Comparison of ENCODE assay signal across 9 cellular contexts in the genomic region with DNA sequence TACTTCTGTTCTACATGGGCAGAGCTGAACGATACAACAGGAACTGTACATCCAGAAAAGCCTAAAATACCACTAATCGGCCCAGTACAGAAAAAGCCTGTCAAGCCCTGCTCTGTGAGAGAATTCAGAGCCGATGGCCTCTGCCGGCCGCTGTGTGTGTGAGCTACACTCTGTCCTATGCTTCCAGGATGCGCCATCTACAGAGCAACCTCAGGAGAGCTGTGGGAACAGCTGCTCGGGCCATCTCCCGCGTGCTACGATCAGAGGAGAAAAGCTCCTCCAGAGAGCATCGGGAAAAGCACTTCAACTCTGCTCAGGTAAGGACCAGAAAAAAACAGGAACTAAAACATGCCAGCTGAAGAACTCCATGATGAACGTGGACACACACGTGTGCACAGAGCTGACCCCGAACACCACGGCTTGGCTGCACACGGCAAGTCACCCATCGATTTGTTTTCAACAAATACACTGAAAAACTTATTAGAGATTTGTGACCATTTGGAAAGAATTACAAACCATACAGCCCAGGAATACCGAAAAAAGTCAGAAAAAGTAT.
DNase-seq lines count a peak whose midpoint lies in the region; ATAC-seq and TF ChIP-seq lines count a peak whose summit lies in the region.
"Had no signal": no experiment of that assay in that cellular context is flagged by ENCODE, and none has a peak within 500 bp of the region (broad histone marks: within the 10 kb centered on the region; RNA-seq: fewer than 3 reads in every experiment).

No MANE protein-coding gene starts in this region.

- H3K9me3 Mint-ChIP-seq in CD14-positive monocyte (peaks cover 7 to 15% (median 11%) of the 10 kb centered on the region in 7 donors), brain (peaks cover 10 to 30% (median 19%) of the 10 kb centered on the region in 5 experiments)

- TF ChIP-seq POLR2A in body of pancreas (IDR thresholded peaks at IDR 0.05), result no peak

- H3K27me3 ChIP-seq in body of pancreas, result no peaks in the 10 kb centered on the region

- DNase-seq in CD14-positive monocyte (ENCODE audit: low spot score) (no peak), NCI-H128 (lab: John Stamatoyannopoulos, UW; ENCODE audit: unreplicated experiment) (peak; percentile 31), midbrain (lab: John Stamatoyannopoulos, UW) (peak; percentile 76), OCI-M2 (lab: John Stamatoyannopoulos, UW; ENCODE audit: unreplicated experiment) (no peak), mucosa of descending colon (no peak), body of pancreas (no peak), AG20443 (ENCODE audit: low spot score) (no peak)
- DNase-seq: SW 1271 had no signal

- no peak overlapping the region for H3K4me3 ChIP-seq in mucosa of descending colon
- no peak overlapping the region for H3K4me3 ChIP-seq in body of pancreas

- H3K27ac Mint-ChIP-seq in CD14-positive monocyte (peak overlapping the region in 4 of 7 donors; percentile 23 to 79 (median 44)), brain (peak overlapping the region; percentile 55 to 93 (median 71))

- intact Hi-C loops in CD14-positive monocyte (cut with micrococcal nuclease), result no loop called here
- intact Hi-C loops in mucosa of descending colon (cut with DNase I, micrococcal nuclease), result no loop called here
- intact Hi-C loops in body of pancreas (cut with DNase I), result no loop called here

- H3K27me3 Mint-ChIP-seq in CD14-positive monocyte (ENCODE audit: low read depth in 3 of 3) (peaks cover 0 to 4% (median 3%) of the 10 kb centered on the region in 3 donors), brain (no peaks in the 10 kb centered on the region)

- TF ChIP-seq CTCF in CD14-positive monocyte (IDR thresholded peaks at IDR 0.05), result no peak
- no peak for TF ChIP-seq CTCF in brain (conservative IDR thresholded peaks at IDR 0.05)
- TF ChIP-seq CTCF in mucosa of descending colon (IDR thresholded peaks at IDR 0.05), result no peak
- TF ChIP-seq CTCF in body of pancreas (IDR thresholded peaks at IDR 0.05), result no peak

- H3K36me3 Mint-ChIP-seq in CD14-positive monocyte (peaks cover 20 to 40% of the 10 kb centered on the region in 2 donors), brain (peaks cover 52% of the 10 kb centered on the region)

- 81 to 82% methylated on average over 18 of the region's 18 CpGs for WGBS in body of pancreas, 2 donors

- H3K4me1 ChIP-seq in mucosa of descending colon (ENCODE audit: low read depth) (peaks cover 10% of the 10 kb centered on the region), body of pancreas (peaks cover 45% of the 10 kb centered on the region)

- peak overlapping the region in 1 of 4 donors; percentile 25 for H3K27ac ChIP-seq in body of pancreas

- H3K4me1 Mint-ChIP-seq in CD14-positive monocyte (peaks cover 12% of the 10 kb centered on the region), brain (peaks cover 75% of the 10 kb centered on the region)

- H3K9me3 ChIP-seq in mucosa of descending colon (no peaks in the 10 kb centered on the region), body of pancreas (no peaks in the 10 kb centered on the region)

- H3K36me3 ChIP-seq in mucosa of descending colon (ENCODE audit: low read depth), result no peaks in the 10 kb centered on the region
- H3K36me3 ChIP-seq in body of pancreas (replicated peaks in 1 of 2; ENCODE audit: insufficient read depth in 1 of 2, low read depth in 2 of 2), result no peaks in the 10 kb centered on the region

- ATAC-seq in mucosa of descending colon (no peak), body of pancreas (no peak)

- no peak overlapping the region for H3K4me3 Mint-ChIP-seq in CD14-positive monocyte
- H3K4me3 Mint-ChIP-seq in brain, result peak overlapping the region in 4 of 5 experiments; percentile 24 to 71 (median 62)

Comparison
In these comparisons a context has a peak if more than half of its experiments do, and no peak if none do; other contexts are left out.
1. DNase-seq: peak in NCI-H128 (single experiment) and midbrain (single experiment); none in CD14-positive monocyte (single experiment), OCI-M2 (single experiment), mucosa of descending colon (0 of 3), body of pancreas (0 of 4) and AG20443 (single experiment).
2. H3K4me3 Mint-ChIP-seq: peak in brain (4 of 5); none in CD14-positive monocyte (0 of 2).